Comparison of ENCODE assay signal across 9 cellular contexts in genomic region chr1:44776749-44777068, GRCh38. TPM values are rescaled to one million over a fixed set of nuclear protein-coding genes. Genes with fewer than 3 reads are reported as not detected.
DNase-seq lines count a peak whose midpoint lies in the region; ATAC-seq and TF ChIP-seq lines count a peak whose summit lies in the region.
"Had no signal": no experiment of that assay in that cellular context is flagged by ENCODE, and none has a peak within 500 bp of the region (broad histone marks: within the 10 kb centered on the region; RNA-seq: fewer than 3 reads in every experiment).

No MANE protein-coding gene starts in this region.

- TF ChIP-seq POLR2A in right lobe of liver (IDR thresholded peaks at IDR 0.05) (no peak), thyroid gland (IDR thresholded peaks at IDR 0.05) (no peak)

- WGBS in right lobe of liver (ENCODE audit: insufficient coverage, low coverage, low lambda C conversion rate, missing lambda C conversion rate): 45% methylated on average over 8 of the region's 11 CpGs
- 71 to 74% methylated on average over 5 to 11 of the region's 11 CpGs for WGBS in thyroid gland, 2 donors

- DNase-seq in activated T-cell treated with anti-CD3 and anti-CD28 coated beads, Interleukin-2, amount 50 U/mL, for 24 hours: no peak
- DNase-seq in activated T-cell treated with anti-CD3 and anti-CD28 coated beads, Interleukin-2, amount 50 U/mL, for 1 hour: no peak
- DNase-seq in ascending aorta (ENCODE audit: low spot score in 2 of 2) (no peak), right lobe of liver (no peak), thyroid gland (peak in 1 of 2 donors; percentile 13), NCI-H2107 (lab: John Stamatoyannopoulos, UW) (no peak), NCI-H2107 treated with DMSO at 0.1 percent for 48 hours (lab: John Stamatoyannopoulos, UW; ENCODE audit: unreplicated experiment) (no peak), amygdala (lab: John Stamatoyannopoulos, UW) (no peak)
- DNase-seq: activated gamma-delta T cell had no signal

- H3K27me3 Mint-ChIP-seq in activated T-cell treated with anti-CD3 and anti-CD28 coated beads, Interleukin-2, amount 50 U/mL, for 24 hours: no peaks in the 10 kb centered on the region

- peaks cover 70% of the 10 kb centered on the region for H3K36me3 Mint-ChIP-seq in activated T-cell treated with anti-CD3 and anti-CD28 coated beads, Interleukin-2, amount 50 U/mL, for 24 hours (ENCODE audit: low read depth)

- peak overlapping the region; percentile 60 to 78 for H3K4me3 ChIP-seq in ascending aorta
- H3K4me3 ChIP-seq in right lobe of liver: peak overlapping the region; percentile 89 to 94 (median 91)
- peak overlapping the region in 1 of 3 donors; percentile 71 for H3K4me3 ChIP-seq in thyroid gland (replicated peaks in 1 of 3)

- H3K36me3 ChIP-seq in ascending aorta (peaks cover 20 to 43% of the 10 kb centered on the region in 2 donors), right lobe of liver (peaks cover 4 to 27% (median 14%) of the 10 kb centered on the region in 4 donors), thyroid gland (peaks cover 11 to 22% of the 10 kb centered on the region in 2 donors)

- H3K27ac Mint-ChIP-seq in activated T-cell treated with anti-CD3 and anti-CD28 coated beads, Interleukin-2, amount 50 U/mL, for 24 hours: peak overlapping the region; percentile 94

- no peaks in the 10 kb centered on the region for H3K9me3 Mint-ChIP-seq in activated T-cell treated with anti-CD3 and anti-CD28 coated beads, Interleukin-2, amount 50 U/mL, for 24 hours

- peaks cover 41% of the 10 kb centered on the region for H3K4me1 Mint-ChIP-seq in activated T-cell treated with anti-CD3 and anti-CD28 coated beads, Interleukin-2, amount 50 U/mL, for 24 hours (ENCODE audit: low read depth)

- H3K27me3 ChIP-seq in ascending aorta: no peaks in the 10 kb centered on the region
- H3K27me3 ChIP-seq in right lobe of liver: no peaks in the 10 kb centered on the region
- H3K27me3 ChIP-seq in thyroid gland: no peaks in the 10 kb centered on the region

- no peaks in the 10 kb centered on the region for H3K9me3 ChIP-seq in ascending aorta
- H3K9me3 ChIP-seq in right lobe of liver: no peaks in the 10 kb centered on the region
- no peaks in the 10 kb centered on the region for H3K9me3 ChIP-seq in thyroid gland

- intact Hi-C loops in ascending aorta (cut with DNase I) (loop anchor here (5.0 kb wide), 1 partner anchor 526 kb away; no protein-coding TSS in a partner anchor), right lobe of liver (cut with DNase I) (no loop called here), thyroid gland (cut with DNase I) (loop anchor here (5.0 kb wide), 1 partner anchor 34 kb away; no protein-coding TSS in a partner anchor)

- no peak for TF ChIP-seq CTCF in ascending aorta (IDR thresholded peaks at IDR 0.05)
- no peak for TF ChIP-seq CTCF in right lobe of liver (IDR thresholded peaks at IDR 0.05)
- TF ChIP-seq CTCF in thyroid gland (IDR thresholded peaks at IDR 0.05): no peak

- H3K27ac ChIP-seq in ascending aorta (peak overlapping the region; percentile 89 to 93), right lobe of liver (no peak overlapping the region), thyroid gland (peak overlapping the region in 2 of 3 donors; percentile 89 to 90)

- H3K4me3 Mint-ChIP-seq in activated T-cell treated with anti-CD3 and anti-CD28 coated beads, Interleukin-2, amount 50 U/mL, for 24 hours: peak overlapping the region; percentile 90

- no peak for ATAC-seq in right lobe of liver

- H3K4me1 ChIP-seq in ascending aorta: peaks cover 8 to 9% of the 10 kb centered on the region in 2 donors
- H3K4me1 ChIP-seq in right lobe of liver: peaks cover 0 to 13% (median 2%) of the 10 kb centered on the region in 4 donors
- peaks cover 12 to 14% of the 10 kb centered on the region in 2 donors for H3K4me1 ChIP-seq in thyroid gland

RNA-seq across cellular contexts. Expression of gene RPS8, which starts 1.4 kb away (rescaled TPM):
- total RNA-seq in ascending aorta (1,693 TPM), right lobe of liver (100 to 1,000 TPM; 459 to 921 (median 519) TPM), thyroid gland (1,000 to 10,000 TPM; 1,167 to 2,709 (median 1,595) TPM)

RNA-seq across cellular contexts. Expression of gene BEST4, which starts 11.3 kb away (rescaled TPM):
- total RNA-seq in ascending aorta (not detected), right lobe of liver (under 1 TPM in 2 of 6 experiments, not detected in 4; 0.13 to 0.32 TPM), thyroid gland (under 1 TPM in 2 of 4 donors, not detected in 2; 0.42 to 0.56 TPM)

RNA-seq across cellular contexts. Expression of gene PLK3, which starts 23.5 kb away (rescaled TPM):
- total RNA-seq in ascending aorta (107 TPM), right lobe of liver (1 to 10 TPM; 1.8 to 5.3 (median 3.6) TPM), thyroid gland (10 to 100 TPM in 3 of 4 donors, 1 to 10 TPM in 1; 7.4 to 18.4 (median 13.6) TPM)

RNA-seq across cellular contexts. Expression of gene DYNLT4, which starts 30.4 kb away (rescaled TPM):
- not detected for total RNA-seq in ascending aorta
- total RNA-seq in right lobe of liver: under 1 TPM in 1 of 6 experiments, not detected in 5; 0.26 TPM
- 1 to 10 TPM in 1 of 4 donors, under 1 TPM in 1, not detected in 2; 0.67 to 1.0 TPM for total RNA-seq in thyroid gland

RNA-seq across cellular contexts. Expression of gene BTBD19, which starts 31.6 kb away (rescaled TPM):
- 15.1 TPM for total RNA-seq in ascending aorta
- 1 to 10 TPM; 2.6 to 7.5 (median 5.3) TPM for total RNA-seq in right lobe of liver
- total RNA-seq in thyroid gland: 10 to 100 TPM in 2 of 4 donors, 1 to 10 TPM in 2; 7.3 to 14.9 (median 9.2) TPM

Comparison
In these comparisons a context has a peak if more than half of its experiments do, and no peak if none do; other contexts are left out.
1. H3K27ac ChIP-seq: peak in ascending aorta (2 of 2) and thyroid gland (2 of 3); none in right lobe of liver (0 of 3).
2. intact Hi-C loops: an anchor here in ascending aorta (5.0 kb wide) and thyroid gland (5.0 kb wide); none called in right lobe of liver.